In the genomic region with DNA sequence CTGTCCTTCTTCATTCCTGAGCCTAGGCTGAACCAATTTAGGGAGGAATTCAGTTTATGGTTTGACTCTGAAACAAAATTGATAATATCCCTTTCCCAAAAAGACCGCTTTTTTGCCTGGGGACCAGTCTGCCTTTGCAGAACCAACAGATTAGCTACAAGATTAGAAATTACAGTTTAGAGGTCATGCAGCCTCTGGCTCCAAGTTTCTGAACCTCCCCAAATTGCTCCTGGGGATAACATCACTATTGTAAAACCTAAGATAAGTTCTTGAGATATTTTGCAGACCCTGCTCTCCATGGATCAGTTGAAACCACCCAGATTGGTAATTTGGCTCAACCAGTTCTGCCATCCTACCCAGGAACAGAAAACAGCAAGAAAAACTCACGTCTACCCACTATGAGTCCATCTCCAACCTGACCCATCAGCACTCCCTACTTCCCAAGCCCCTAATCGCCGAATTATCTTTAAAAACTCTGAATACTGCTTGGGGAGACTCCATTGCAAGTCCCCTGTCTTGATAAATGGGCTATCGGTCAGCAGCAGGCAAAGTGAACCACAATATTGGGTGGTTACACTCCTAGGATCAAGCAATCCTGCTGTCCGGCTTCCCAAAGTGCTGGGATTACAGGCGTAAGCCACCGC, we compare ENCODE assay signal across 1 cellular context.
A peak's percentile ranks its signal among the peaks of the same experiment; 100 is the strongest.
TF ChIP-seq lines count a peak whose summit lies in the region.

No MANE protein-coding gene starts in this region.

TF ChIP-seq in HepG2, 621 proteins besides CTCF, POLR2A, EP300 and RAD21 (continued from another document):
- 0 out of 2 replicates have a peak, but pooled peaks have one; percentile 39 for TF ChIP-seq SNAPC4 (CRISPR knock-in tag; IDR thresholded peaks at IDR 0.05)
- TF ChIP-seq ZC3H4 (CRISPR knock-in tag; IDR thresholded peaks at IDR 0.05; ENCODE audit: borderline replicate concordance), result 0 out of 2 replicates have a peak, but pooled peaks have one; percentile 18
- 0 out of 2 replicates have a peak, but pooled peaks have one; percentile 54 for TF ChIP-seq STAT6 (CRISPR knock-in tag; IDR thresholded peaks at IDR 0.05; ENCODE audit: borderline replicate concordance)
- no peak for TF ChIP-seq ZNF549 (CRISPR knock-in tag; IDR thresholded peaks at IDR 0.05)
- TF ChIP-seq ZIK1 (CRISPR knock-in tag; IDR thresholded peaks at IDR 0.05; ENCODE audit: borderline replicate concordance, low read depth), result no peak
- no peak for TF ChIP-seq STAG1 (CRISPR knock-in tag; IDR thresholded peaks at IDR 0.05)
- TF ChIP-seq TCF7L2 (IDR thresholded peaks at IDR 0.05; ENCODE audit: low read depth, low read length), result no peak
- TF ChIP-seq SALL2 (CRISPR knock-in tag; IDR thresholded peaks at IDR 0.05), result no peak
- no peak for TF ChIP-seq ZNF720 (CRISPR knock-in tag; IDR thresholded peaks at IDR 0.05)
- TF ChIP-seq NBN (conservative IDR thresholded peaks at IDR 0.05), result no peak
- TF ChIP-seq CHD4 (IDR thresholded peaks at IDR 0.05; ENCODE audit: borderline replicate concordance, low read length), result no peak
- TF ChIP-seq ZNF317 (CRISPR knock-in tag; IDR thresholded peaks at IDR 0.05), result peak; percentile 15; the same call in 1 of the 2 replicates
- TF ChIP-seq SATB2 (CRISPR knock-in tag; IDR thresholded peaks at IDR 0.05), result no peak
- no peak for TF ChIP-seq ARNTL (CRISPR knock-in tag; IDR thresholded peaks at IDR 0.05)
- TF ChIP-seq ZNF142 (CRISPR knock-in tag; IDR thresholded peaks at IDR 0.05), result no peak
- TF ChIP-seq, protein P1, sequence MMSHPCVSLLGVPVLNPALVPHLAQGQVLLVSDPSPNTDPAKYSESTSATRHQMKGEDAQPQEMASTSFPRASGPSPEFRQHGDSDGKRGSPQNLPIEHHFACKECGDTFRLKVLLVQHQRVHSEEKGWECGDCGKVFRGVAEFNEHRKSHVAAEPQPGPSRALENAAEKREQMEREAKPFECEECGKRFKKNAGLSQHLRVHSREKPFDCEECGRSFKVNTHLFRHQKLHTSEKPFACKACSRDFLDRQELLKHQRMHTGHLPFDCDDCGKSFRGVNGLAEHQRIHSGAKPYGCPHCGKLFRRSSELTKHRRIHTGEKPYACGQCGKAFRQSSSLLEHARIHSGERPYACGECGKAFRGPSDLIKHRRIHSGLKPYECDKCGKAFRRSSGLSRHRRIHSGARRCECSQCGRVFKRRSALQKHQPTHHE (CRISPR knock-in tag; IDR thresholded peaks at IDR 0.05; ENCODE audit: borderline replicate concordance), result no peak
- no peak for TF ChIP-seq AGO1 (IDR thresholded peaks at IDR 0.05; ENCODE audit: low read depth, low read length, poor library complexity, severe bottlenecking)
- TF ChIP-seq KLF6 (CRISPR knock-in tag; IDR thresholded peaks at IDR 0.05), result no peak
- TF ChIP-seq SAFB2 (CRISPR knock-in tag; IDR thresholded peaks at IDR 0.05; ENCODE audit: borderline replicate concordance, low read depth), result no peak
- TF ChIP-seq MXI1 (IDR thresholded peaks at IDR 0.05; ENCODE audit: borderline replicate concordance, low read depth, low read length), result no peak
- no peak for TF ChIP-seq LCORL (IDR thresholded peaks at IDR 0.05)
- TF ChIP-seq LCORL (CRISPR knock-in tag; IDR thresholded peaks at IDR 0.05), result peak; percentile 32; the same call in 1 of the 2 replicates
- no peak for TF ChIP-seq AHR (CRISPR knock-in tag; IDR thresholded peaks at IDR 0.05)
- no peak for TF ChIP-seq ZC3H13 (CRISPR knock-in tag; IDR thresholded peaks at IDR 0.05)
- TF ChIP-seq NFIC (IDR thresholded peaks at IDR 0.05; ENCODE audit: low read length), result 0 out of 2 replicates have a peak, but pooled peaks have one; percentile 17
- TF ChIP-seq SNAPC2 (CRISPR knock-in tag; IDR thresholded peaks at IDR 0.05), result 0 out of 2 replicates have a peak, but pooled peaks have one; percentile 61
TF ChIP-seq in HepG2: peak in this region for 11.
